ENCODE assay signal across 1 cellular context in the genomic region with DNA sequence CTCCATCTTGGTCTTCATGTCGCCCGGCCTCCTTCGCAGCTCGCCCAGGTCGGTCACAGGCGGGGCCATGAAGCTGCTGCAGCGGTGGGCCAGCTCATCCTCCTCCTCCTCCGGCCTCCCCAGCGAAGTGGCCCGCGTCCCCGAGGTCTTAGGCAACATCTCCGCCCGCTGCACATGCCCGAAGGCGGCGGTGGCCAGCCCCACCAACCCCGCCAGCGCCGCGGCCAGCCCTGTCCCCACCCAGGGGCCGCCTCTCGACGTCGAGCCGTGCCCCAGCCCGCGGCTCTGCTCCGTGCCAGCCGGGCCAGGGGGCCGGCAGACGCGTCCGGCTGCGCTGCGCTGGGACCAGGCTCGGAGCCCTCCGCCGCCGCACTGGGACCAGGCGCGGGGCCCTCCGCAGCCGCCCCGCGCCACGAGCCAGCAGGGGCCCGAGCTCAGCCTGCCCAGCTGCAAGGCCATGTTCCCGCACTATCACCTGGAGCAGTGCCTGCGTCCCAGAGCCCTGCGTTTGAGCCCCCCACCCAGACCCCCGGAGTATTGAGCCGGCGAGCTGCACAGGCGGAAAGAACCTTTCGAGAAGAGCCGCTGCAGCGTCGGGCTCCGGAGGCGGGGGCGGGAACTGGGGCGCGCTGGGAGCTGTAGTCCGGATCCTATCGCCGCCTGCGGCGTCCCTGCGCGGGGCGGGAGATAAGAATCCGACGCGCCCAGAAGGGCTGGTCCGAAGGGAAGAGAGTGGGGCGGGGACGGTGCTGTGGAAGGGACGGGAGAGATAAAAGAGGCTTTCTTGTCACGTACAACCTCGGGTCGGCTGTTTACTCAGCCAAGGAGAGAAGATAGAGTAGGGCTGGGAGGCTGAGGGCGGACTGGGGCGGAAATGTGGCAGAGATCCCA.
TF ChIP-seq lines count a peak whose summit lies in the region.

A gene (minus strand): TSS at position 566 of the 891 bp plus-strand sequence. CDS start 107 bp downstream, at position 459.

TF ChIP-seq in HepG2, 621 proteins besides CTCF, POLR2A, EP300 and RAD21 (continued from another document and continues in another):
- TF ChIP-seq, protein P1, sequence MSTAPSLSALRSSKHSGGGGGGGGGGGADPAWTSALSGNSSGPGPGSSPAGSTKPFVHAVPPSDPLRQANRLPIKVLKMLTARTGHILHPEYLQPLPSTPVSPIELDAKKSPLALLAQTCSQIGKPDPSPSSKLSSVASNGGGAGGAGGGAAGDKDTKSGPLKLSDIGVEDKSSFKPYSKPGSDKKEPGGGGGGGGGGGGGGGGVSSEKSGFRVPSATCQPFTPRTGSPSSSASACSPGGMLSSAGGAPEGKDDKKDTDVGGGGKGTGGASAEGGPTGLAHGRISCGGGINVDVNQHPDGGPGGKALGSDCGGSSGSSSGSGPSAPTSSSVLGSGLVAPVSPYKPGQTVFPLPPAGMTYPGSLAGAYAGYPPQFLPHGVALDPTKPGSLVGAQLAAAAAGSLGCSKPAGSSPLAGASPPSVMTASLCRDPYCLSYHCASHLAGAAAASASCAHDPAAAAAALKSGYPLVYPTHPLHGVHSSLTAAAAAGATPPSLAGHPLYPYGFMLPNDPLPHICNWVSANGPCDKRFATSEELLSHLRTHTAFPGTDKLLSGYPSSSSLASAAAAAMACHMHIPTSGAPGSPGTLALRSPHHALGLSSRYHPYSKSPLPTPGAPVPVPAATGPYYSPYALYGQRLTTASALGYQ (CRISPR knock-in tag; IDR thresholded peaks at IDR 0.05): peak; percentile 72
- TF ChIP-seq ZMYM2 (CRISPR knock-in tag; IDR thresholded peaks at IDR 0.05) (no peak; the same call in none of the 2 replicates), STAG1 (CRISPR knock-in tag; IDR thresholded peaks at IDR 0.05) (no peak; the same call in 1 of the 2 replicates), MXD4 (CRISPR knock-in tag; IDR thresholded peaks at IDR 0.05) (0 out of 2 replicates have a peak, but pooled peaks have one; percentile 44), IRF2 (CRISPR knock-in tag; IDR thresholded peaks at IDR 0.05) (peak; percentile 78), SMC3 (IDR thresholded peaks at IDR 0.05; ENCODE audit: low read length) (no peak), LCORL (IDR thresholded peaks at IDR 0.05) (no peak), LCORL (CRISPR knock-in tag; IDR thresholded peaks at IDR 0.05) (peak; percentile 76), KLF11 (CRISPR knock-in tag; IDR thresholded peaks at IDR 0.05) (0 out of 2 replicates have a peak, but pooled peaks have one; percentile 65), ZSCAN31 (CRISPR knock-in tag; IDR thresholded peaks at IDR 0.05; ENCODE audit: low read depth) (peak; percentile 43; the same call in 1 of the 2 replicates), ELF3 (CRISPR knock-in tag; IDR thresholded peaks at IDR 0.05) (no peak; the same call in 1 of the 2 replicates), KDM4B (CRISPR knock-in tag; IDR thresholded peaks at IDR 0.05) (0 out of 2 replicates have a peak, but pooled peaks have one; percentile 25), KDM2A (CRISPR knock-in tag; IDR thresholded peaks at IDR 0.05; ENCODE audit: borderline replicate concordance, low read depth) (peak; percentile 81), MLLT10 (CRISPR knock-in tag; IDR thresholded peaks at IDR 0.05) (no peak), ZNF75D (CRISPR knock-in tag; IDR thresholded peaks at IDR 0.05; ENCODE audit: borderline replicate concordance) (no peak), RAD51 (IDR thresholded peaks at IDR 0.05; ENCODE audit: borderline replicate concordance) (no peak), ZNF205 (CRISPR knock-in tag; IDR thresholded peaks at IDR 0.05) (peak; percentile 72), ZNF160 (CRISPR knock-in tag; IDR thresholded peaks at IDR 0.05) (peak; percentile 56; the same call in 1 of the 2 replicates), ZNF317 (CRISPR knock-in tag; IDR thresholded peaks at IDR 0.05) (peak; percentile 81; the same call in 1 of the 2 replicates), CEBPG (CRISPR knock-in tag; IDR thresholded peaks at IDR 0.05) (peak; percentile 20; the same call in 1 of the 2 replicates), ZNF33B (CRISPR knock-in tag; IDR thresholded peaks at IDR 0.05) (no peak), NR2F6 (IDR thresholded peaks at IDR 0.05) (peak; percentile 38; the same call in 1 of the 2 replicates), NR2F6 (CRISPR knock-in tag; IDR thresholded peaks at IDR 0.05) (peak; percentile 43; the same call in 1 of the 2 replicates), SMAD3 (CRISPR knock-in tag; IDR thresholded peaks at IDR 0.05) (0 out of 2 replicates have a peak, but pooled peaks have one; percentile 16), ADNP (CRISPR knock-in tag; IDR thresholded peaks at IDR 0.05) (no peak), RARA (CRISPR knock-in tag; IDR thresholded peaks at IDR 0.05) (peak; percentile 22; the same call in 1 of the 2 replicates), ZNF746 (CRISPR knock-in tag; IDR thresholded peaks at IDR 0.05) (peak; percentile 94), PAX8 (CRISPR knock-in tag; IDR thresholded peaks at IDR 0.05; ENCODE audit: borderline replicate concordance) (peak; percentile 47; the same call in 1 of the 2 replicates), SPEN (CRISPR knock-in tag; IDR thresholded peaks at IDR 0.05; ENCODE audit: low read depth) (peak; percentile 63; the same call in 1 of the 2 replicates), ZNF570 (CRISPR knock-in tag; IDR thresholded peaks at IDR 0.05; ENCODE audit: borderline replicate concordance) (no peak), ATF7-NPFF (CRISPR knock-in tag; IDR thresholded peaks at IDR 0.05; ENCODE audit: low read depth) (peak; percentile 24; the same call in 1 of the 2 replicates), MED8 (CRISPR knock-in tag; IDR thresholded peaks at IDR 0.05; ENCODE audit: insufficient replicate concordance) (peak; percentile 17)
- TF ChIP-seq, protein P2, sequence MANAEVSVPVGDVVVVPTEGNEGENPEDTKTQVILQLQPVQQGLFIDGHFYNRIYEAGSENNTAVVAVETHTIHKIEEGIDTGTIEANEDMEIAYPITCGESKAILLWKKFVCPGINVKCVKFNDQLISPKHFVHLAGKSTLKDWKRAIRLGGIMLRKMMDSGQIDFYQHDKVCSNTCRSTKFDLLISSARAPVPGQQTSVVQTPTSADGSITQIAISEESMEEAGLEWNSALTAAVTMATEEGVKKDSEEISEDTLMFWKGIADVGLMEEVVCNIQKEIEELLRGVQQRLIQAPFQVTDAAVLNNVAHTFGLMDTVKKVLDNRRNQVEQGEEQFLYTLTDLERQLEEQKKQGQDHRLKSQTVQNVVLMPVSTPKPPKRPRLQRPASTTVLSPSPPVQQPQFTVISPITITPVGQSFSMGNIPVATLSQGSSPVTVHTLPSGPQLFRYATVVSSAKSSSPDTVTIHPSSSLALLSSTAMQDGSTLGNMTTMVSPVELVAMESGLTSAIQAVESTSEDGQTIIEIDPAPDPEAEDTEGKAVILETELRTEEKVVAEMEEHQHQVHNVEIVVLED (CRISPR knock-in tag; IDR thresholded peaks at IDR 0.05; ENCODE audit: borderline replicate concordance): peak; percentile 93
- TF ChIP-seq, protein P3, sequence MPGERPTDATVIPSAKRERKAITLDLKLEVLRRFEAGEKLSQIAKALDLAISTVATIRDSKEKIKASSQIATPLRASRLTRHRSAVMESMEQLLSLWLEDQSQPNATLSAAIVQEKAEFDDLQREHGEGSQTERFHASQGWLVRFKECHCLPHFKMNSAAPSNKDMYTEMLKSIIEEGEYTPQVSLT (CRISPR knock-in tag; IDR thresholded peaks at IDR 0.05; ENCODE audit: borderline replicate concordance, low read depth): peak; percentile 86; the same call in 1 of the 2 replicates
- TF ChIP-seq, protein P4, sequence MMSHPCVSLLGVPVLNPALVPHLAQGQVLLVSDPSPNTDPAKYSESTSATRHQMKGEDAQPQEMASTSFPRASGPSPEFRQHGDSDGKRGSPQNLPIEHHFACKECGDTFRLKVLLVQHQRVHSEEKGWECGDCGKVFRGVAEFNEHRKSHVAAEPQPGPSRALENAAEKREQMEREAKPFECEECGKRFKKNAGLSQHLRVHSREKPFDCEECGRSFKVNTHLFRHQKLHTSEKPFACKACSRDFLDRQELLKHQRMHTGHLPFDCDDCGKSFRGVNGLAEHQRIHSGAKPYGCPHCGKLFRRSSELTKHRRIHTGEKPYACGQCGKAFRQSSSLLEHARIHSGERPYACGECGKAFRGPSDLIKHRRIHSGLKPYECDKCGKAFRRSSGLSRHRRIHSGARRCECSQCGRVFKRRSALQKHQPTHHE (CRISPR knock-in tag; IDR thresholded peaks at IDR 0.05; ENCODE audit: borderline replicate concordance): no peak
- TF ChIP-seq, protein P5, sequence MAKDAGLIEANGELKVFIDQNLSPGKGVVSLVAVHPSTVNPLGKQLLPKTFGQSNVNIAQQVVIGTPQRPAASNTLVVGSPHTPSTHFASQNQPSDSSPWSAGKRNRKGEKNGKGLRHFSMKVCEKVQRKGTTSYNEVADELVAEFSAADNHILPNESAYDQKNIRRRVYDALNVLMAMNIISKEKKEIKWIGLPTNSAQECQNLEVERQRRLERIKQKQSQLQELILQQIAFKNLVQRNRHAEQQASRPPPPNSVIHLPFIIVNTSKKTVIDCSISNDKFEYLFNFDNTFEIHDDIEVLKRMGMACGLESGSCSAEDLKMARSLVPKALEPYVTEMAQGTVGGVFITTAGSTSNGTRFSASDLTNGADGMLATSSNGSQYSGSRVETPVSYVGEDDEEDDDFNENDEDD (CRISPR knock-in tag; IDR thresholded peaks at IDR 0.05; ENCODE audit: borderline replicate concordance): peak; percentile 85
- TF ChIP-seq, protein P6, sequence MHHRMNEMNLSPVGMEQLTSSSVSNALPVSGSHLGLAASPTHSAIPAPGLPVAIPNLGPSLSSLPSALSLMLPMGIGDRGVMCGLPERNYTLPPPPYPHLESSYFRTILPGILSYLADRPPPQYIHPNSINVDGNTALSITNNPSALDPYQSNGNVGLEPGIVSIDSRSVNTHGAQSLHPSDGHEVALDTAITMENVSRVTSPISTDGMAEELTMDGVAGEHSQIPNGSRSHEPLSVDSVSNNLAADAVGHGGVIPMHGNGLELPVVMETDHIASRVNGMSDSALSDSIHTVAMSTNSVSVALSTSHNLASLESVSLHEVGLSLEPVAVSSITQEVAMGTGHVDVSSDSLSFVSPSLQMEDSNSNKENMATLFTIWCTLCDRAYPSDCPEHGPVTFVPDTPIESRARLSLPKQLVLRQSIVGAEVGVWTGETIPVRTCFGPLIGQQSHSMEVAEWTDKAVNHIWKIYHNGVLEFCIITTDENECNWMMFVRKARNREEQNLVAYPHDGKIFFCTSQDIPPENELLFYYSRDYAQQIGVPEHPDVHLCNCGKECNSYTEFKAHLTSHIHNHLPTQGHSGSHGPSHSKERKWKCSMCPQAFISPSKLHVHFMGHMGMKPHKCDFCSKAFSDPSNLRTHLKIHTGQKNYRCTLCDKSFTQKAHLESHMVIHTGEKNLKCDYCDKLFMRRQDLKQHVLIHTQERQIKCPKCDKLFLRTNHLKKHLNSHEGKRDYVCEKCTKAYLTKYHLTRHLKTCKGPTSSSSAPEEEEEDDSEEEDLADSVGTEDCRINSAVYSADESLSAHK (CRISPR knock-in tag; IDR thresholded peaks at IDR 0.05; ENCODE audit: borderline replicate concordance): no peak
- TF ChIP-seq, protein P7, sequence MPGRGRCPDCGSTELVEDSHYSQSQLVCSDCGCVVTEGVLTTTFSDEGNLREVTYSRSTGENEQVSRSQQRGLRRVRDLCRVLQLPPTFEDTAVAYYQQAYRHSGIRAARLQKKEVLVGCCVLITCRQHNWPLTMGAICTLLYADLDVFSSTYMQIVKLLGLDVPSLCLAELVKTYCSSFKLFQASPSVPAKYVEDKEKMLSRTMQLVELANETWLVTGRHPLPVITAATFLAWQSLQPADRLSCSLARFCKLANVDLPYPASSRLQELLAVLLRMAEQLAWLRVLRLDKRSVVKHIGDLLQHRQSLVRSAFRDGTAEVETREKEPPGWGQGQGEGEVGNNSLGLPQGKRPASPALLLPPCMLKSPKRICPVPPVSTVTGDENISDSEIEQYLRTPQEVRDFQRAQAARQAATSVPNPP (CRISPR knock-in tag; IDR thresholded peaks at IDR 0.05): 0 out of 2 replicates have a peak, but pooled peaks have one; percentile 22
- TF ChIP-seq, protein P8, sequence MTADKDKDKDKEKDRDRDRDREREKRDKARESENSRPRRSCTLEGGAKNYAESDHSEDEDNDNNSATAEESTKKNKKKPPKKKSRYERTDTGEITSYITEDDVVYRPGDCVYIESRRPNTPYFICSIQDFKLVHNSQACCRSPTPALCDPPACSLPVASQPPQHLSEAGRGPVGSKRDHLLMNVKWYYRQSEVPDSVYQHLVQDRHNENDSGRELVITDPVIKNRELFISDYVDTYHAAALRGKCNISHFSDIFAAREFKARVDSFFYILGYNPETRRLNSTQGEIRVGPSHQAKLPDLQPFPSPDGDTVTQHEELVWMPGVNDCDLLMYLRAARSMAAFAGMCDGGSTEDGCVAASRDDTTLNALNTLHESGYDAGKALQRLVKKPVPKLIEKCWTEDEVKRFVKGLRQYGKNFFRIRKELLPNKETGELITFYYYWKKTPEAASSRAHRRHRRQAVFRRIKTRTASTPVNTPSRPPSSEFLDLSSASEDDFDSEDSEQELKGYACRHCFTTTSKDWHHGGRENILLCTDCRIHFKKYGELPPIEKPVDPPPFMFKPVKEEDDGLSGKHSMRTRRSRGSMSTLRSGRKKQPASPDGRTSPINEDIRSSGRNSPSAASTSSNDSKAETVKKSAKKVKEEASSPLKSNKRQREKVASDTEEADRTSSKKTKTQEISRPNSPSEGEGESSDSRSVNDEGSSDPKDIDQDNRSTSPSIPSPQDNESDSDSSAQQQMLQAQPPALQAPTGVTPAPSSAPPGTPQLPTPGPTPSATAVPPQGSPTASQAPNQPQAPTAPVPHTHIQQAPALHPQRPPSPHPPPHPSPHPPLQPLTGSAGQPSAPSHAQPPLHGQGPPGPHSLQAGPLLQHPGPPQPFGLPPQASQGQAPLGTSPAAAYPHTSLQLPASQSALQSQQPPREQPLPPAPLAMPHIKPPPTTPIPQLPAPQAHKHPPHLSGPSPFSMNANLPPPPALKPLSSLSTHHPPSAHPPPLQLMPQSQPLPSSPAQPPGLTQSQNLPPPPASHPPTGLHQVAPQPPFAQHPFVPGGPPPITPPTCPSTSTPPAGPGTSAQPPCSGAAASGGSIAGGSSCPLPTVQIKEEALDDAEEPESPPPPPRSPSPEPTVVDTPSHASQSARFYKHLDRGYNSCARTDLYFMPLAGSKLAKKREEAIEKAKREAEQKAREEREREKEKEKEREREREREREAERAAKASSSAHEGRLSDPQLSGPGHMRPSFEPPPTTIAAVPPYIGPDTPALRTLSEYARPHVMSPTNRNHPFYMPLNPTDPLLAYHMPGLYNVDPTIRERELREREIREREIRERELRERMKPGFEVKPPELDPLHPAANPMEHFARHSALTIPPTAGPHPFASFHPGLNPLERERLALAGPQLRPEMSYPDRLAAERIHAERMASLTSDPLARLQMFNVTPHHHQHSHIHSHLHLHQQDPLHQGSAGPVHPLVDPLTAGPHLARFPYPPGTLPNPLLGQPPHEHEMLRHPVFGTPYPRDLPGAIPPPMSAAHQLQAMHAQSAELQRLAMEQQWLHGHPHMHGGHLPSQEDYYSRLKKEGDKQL (CRISPR knock-in tag; IDR thresholded peaks at IDR 0.05; ENCODE audit: low read depth): peak; percentile 32; the same call in 1 of the 2 replicates
- TF ChIP-seq, protein P9, sequence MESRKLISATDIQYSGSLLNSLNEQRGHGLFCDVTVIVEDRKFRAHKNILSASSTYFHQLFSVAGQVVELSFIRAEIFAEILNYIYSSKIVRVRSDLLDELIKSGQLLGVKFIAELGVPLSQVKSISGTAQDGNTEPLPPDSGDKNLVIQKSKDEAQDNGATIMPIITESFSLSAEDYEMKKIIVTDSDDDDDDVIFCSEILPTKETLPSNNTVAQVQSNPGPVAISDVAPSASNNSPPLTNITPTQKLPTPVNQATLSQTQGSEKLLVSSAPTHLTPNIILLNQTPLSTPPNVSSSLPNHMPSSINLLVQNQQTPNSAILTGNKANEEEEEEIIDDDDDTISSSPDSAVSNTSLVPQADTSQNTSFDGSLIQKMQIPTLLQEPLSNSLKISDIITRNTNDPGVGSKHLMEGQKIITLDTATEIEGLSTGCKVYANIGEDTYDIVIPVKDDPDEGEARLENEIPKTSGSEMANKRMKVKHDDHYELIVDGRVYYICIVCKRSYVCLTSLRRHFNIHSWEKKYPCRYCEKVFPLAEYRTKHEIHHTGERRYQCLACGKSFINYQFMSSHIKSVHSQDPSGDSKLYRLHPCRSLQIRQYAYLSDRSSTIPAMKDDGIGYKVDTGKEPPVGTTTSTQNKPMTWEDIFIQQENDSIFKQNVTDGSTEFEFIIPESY (CRISPR knock-in tag; IDR thresholded peaks at IDR 0.05): no peak
